9 cellular contexts compared by ENCODE assay signal in genomic region chr12:122983789-122984515, GRCh38. TPM values are rescaled to one million over a fixed set of nuclear protein-coding genes. Genes with fewer than 3 reads are reported as not detected.
DNase-seq lines count a peak whose midpoint lies in the region; ATAC-seq and TF ChIP-seq lines count a peak whose summit lies in the region.
"Had no signal": no experiment of that assay in that cellular context is flagged by ENCODE, and none has a peak within 500 bp of the region (broad histone marks: within the 10 kb centered on the region; RNA-seq: fewer than 3 reads in every experiment).

No MANE protein-coding gene starts in this region.

- CTCF ChIA-PET in activated CD8-positive, alpha-beta memory T cell treated with anti-CD3 and anti-CD28 coated beads, Interleukin-2, amount 10 ng/mL, durations not matched to agents 7 days and 5 days (lab: Charles Lee): no interaction called here

- no peaks in the 10 kb centered on the region for H3K27me3 Mint-ChIP-seq in activated CD8-positive, alpha-beta memory T cell treated with anti-CD3 and anti-CD28 coated beads, Interleukin-2, amount 10 ng/mL, durations not matched to agents 7 days and 5 days

- H3K4me1 Mint-ChIP-seq in activated CD8-positive, alpha-beta memory T cell treated with anti-CD3 and anti-CD28 coated beads, Interleukin-2, amount 10 ng/mL, durations not matched to agents 7 days and 5 days: peaks cover 45% of the 10 kb centered on the region

- TF ChIP-seq CTCF in adrenal gland (IDR thresholded peaks at IDR 0.05): no peak
- no peak for TF ChIP-seq CTCF in thoracic aorta (IDR thresholded peaks at IDR 0.05)

- H3K27me3 ChIP-seq in adrenal gland (no peaks in the 10 kb centered on the region), thoracic aorta (replicated peaks; ENCODE audit: insufficient read depth) (no peaks in the 10 kb centered on the region)

- H3K9me3 ChIP-seq in adrenal gland (replicated peaks in 1 of 3) (no peaks in the 10 kb centered on the region), thoracic aorta (no peaks in the 10 kb centered on the region)

- peaks cover 6% of the 10 kb centered on the region for H3K36me3 Mint-ChIP-seq in activated CD8-positive, alpha-beta memory T cell treated with anti-CD3 and anti-CD28 coated beads, Interleukin-2, amount 10 ng/mL, durations not matched to agents 7 days and 5 days

- peaks cover 0 to 36% of the 10 kb centered on the region in 2 donors for H3K36me3 ChIP-seq in adrenal gland (replicated peaks in 1 of 2)
- peaks cover 4% of the 10 kb centered on the region for H3K36me3 ChIP-seq in thoracic aorta

- H3K4me3 Mint-ChIP-seq in activated CD8-positive, alpha-beta memory T cell treated with anti-CD3 and anti-CD28 coated beads, Interleukin-2, amount 10 ng/mL, durations not matched to agents 7 days and 5 days: no peak overlapping the region

- intact Hi-C loops in adrenal gland (cut with DNase I): loop anchor here in 1 of 2 donors (5.0 kb wide), 2 partner anchors 168 to 253 kb away; partner anchors contain the start of gene PITPNM2

- H3K9me3 Mint-ChIP-seq in activated CD8-positive, alpha-beta memory T cell treated with anti-CD3 and anti-CD28 coated beads, Interleukin-2, amount 10 ng/mL, durations not matched to agents 7 days and 5 days (ENCODE audit: low read depth): no peaks in the 10 kb centered on the region

- H3K4me1 ChIP-seq in adrenal gland (replicated peaks in 1 of 2): peaks cover 44 to 62% of the 10 kb centered on the region in 2 donors
- H3K4me1 ChIP-seq in thoracic aorta (ENCODE audit: control insufficient read depth in 1 of 2, low read depth in 2 of 2): peaks cover 44 to 57% of the 10 kb centered on the region in 2 donors

- H3K4me3 ChIP-seq in adrenal gland: no peak overlapping the region
- H3K4me3 ChIP-seq in thoracic aorta: peak overlapping the region; percentile 55

- 19 to 28% (median 24%) methylated on average over 6 to 9 of the region's 9 CpGs for WGBS in adrenal gland, 4 donors

- H3K27ac Mint-ChIP-seq in activated CD8-positive, alpha-beta memory T cell treated with anti-CD3 and anti-CD28 coated beads, Interleukin-2, amount 10 ng/mL, durations not matched to agents 7 days and 5 days: peak overlapping the region; percentile 28

- no peak for ATAC-seq in activated CD8-positive, alpha-beta memory T cell treated with anti-CD3 and anti-CD28 coated beads, Interleukin-2, amount 10 ng/mL, durations not matched to agents 7 days and 5 days
- ATAC-seq in thoracic aorta (ENCODE audit: insufficient number of reproducible peaks, low FRiP score, low read depth): no peak

- no peak for TF ChIP-seq POLR2A in adrenal gland (IDR thresholded peaks at IDR 0.05)

- no peak for DNase-seq in activated CD8-positive, alpha-beta memory T cell treated with anti-CD3 and anti-CD28 coated beads, Interleukin-2, amount 10 ng/mL, durations not matched to agents 7 days and 5 days
- DNase-seq in activated CD8-positive, alpha-beta memory T cell treated with anti-CD3 and anti-CD28 coated beads, Interleukin-2, amount 50 U/mL, for 48 hours: no peak
- DNase-seq in adrenal gland: peak in 2 of 7 donors; percentile 34 to 35
- DNase-seq in lung microvascular endothelial cell (ENCODE audit: low read depth in 2 of 2): peak; percentile 39 to 43
- no peak for DNase-seq in thoracic aorta (ENCODE audit: low spot score)
- no peak for DNase-seq in foreskin melanocyte
- no peak for DNase-seq in NCI-H446 treated with DMSO at 0.1 percent for 48 hours (lab: John Stamatoyannopoulos, UW)
- DNase-seq in Ammon's horn (ENCODE audit: low spot score): no peak
- DNase-seq: stimulated activated CD4-positive, alpha-beta T cell treated with anti-CD3 and anti-CD28 coated beads, Interleukin-2, amount 100 ng/mL, for 48 hours had no signal

- H3K27ac ChIP-seq in adrenal gland (peak overlapping the region in 4 of 5 donors; percentile 49 to 90 (median 88)), thoracic aorta (peak overlapping the region; percentile 82 to 89)

RNA-seq across cellular contexts. Expression of gene ARL6IP4, which starts 3.5 kb away (rescaled TPM):
- total RNA-seq in activated CD8-positive, alpha-beta memory T cell treated with anti-CD3 and anti-CD28 coated beads, Interleukin-2, amount 10 ng/mL, durations not matched to agents 7 days and 5 days: 100 to 1,000 TPM; 169 to 216 TPM
- total RNA-seq in adrenal gland (100 to 1,000 TPM; 192 to 384 (median 284) TPM), lung microvascular endothelial cell (145 and 160 TPM in 2 replicates), thoracic aorta (100 to 1,000 TPM; 173 to 228 TPM)
- polyA plus RNA-seq in adrenal gland: 100 to 1,000 TPM; 198 to 709 (median 531) TPM

RNA-seq across cellular contexts. Expression of gene OGFOD2, which starts 8.9 kb away (rescaled TPM):
- total RNA-seq in activated CD8-positive, alpha-beta memory T cell treated with anti-CD3 and anti-CD28 coated beads, Interleukin-2, amount 10 ng/mL, durations not matched to agents 7 days and 5 days: 10 to 100 TPM; 23.8 to 29.8 TPM
- total RNA-seq in adrenal gland (10 to 100 TPM; 14.8 to 44.8 (median 21.8) TPM), lung microvascular endothelial cell (7.2 and 9.1 TPM in 2 replicates), thoracic aorta (1 to 10 TPM; 6.6 to 9.6 TPM)
- polyA plus RNA-seq in adrenal gland: 10 to 100 TPM in 2 of 3 donors, 1 to 10 TPM in 1; 6.2 to 21.7 (median 16.7) TPM

RNA-seq across cellular contexts. Expression of gene ABCB9, which starts 17.7 kb away (rescaled TPM):
- 1 to 10 TPM; 3.6 to 4.4 TPM for total RNA-seq in activated CD8-positive, alpha-beta memory T cell treated with anti-CD3 and anti-CD28 coated beads, Interleukin-2, amount 10 ng/mL, durations not matched to agents 7 days and 5 days
- total RNA-seq in adrenal gland (1 to 10 TPM; 3.6 to 10.0 (median 6.2) TPM), lung microvascular endothelial cell (5.0 TPM in 2 replicates), thoracic aorta (1 to 10 TPM; 6.3 to 7.0 TPM)
- polyA plus RNA-seq in adrenal gland: 1 to 10 TPM; 2.0 to 7.5 (median 3.0) TPM

Comparison
In these comparisons a context has a peak if more than half of its experiments do, and no peak if none do; other contexts are left out.
1. DNase-seq: peak in lung microvascular endothelial cell (2 of 2); none in activated CD8-positive, alpha-beta memory T cell treated with anti-CD3 and anti-CD28 coated beads, Interleukin-2, amount 10 ng/mL, durations not matched to agents 7 days and 5 days (single experiment), activated CD8-positive, alpha-beta memory T cell treated with anti-CD3 and anti-CD28 coated beads, Interleukin-2, amount 50 U/mL, for 48 hours (single experiment), thoracic aorta (single experiment), foreskin melanocyte (single experiment), NCI-H446 treated with DMSO at 0.1 percent for 48 hours (single experiment) and Ammon's horn (single experiment).